ENCODE assay signal across 3 cellular contexts in genomic region chr5:151309821-151310220, GRCh38.
TF ChIP-seq lines count a peak whose summit lies in the region.

No MANE protein-coding gene starts in this region.

TF ChIP-seq in WTC11, 78 proteins besides CTCF, POLR2A, EP300 and RAD21:
- 0 out of 2 replicates have a peak, but pooled peaks have one; percentile 27 for TF ChIP-seq NFYB (CRISPR knock-in tag; conservative IDR thresholded peaks at IDR 0.05; ENCODE audit: low read depth)

TF ChIP-seq in K562, 482 proteins besides CTCF, POLR2A, EP300 and RAD21:
- peak; percentile 13 for TF ChIP-seq NFYB (IDR thresholded peaks at IDR 0.05; ENCODE audit: extremely low read depth, insufficient read length)

TF ChIP-seq in HepG2, 621 proteins besides CTCF, POLR2A, EP300 and RAD21:
- peak; percentile 43 for TF ChIP-seq NFYB (CRISPR knock-in tag; IDR thresholded peaks at IDR 0.05)
